ENCODE assay signal across 13 cellular contexts in the genomic region with DNA sequence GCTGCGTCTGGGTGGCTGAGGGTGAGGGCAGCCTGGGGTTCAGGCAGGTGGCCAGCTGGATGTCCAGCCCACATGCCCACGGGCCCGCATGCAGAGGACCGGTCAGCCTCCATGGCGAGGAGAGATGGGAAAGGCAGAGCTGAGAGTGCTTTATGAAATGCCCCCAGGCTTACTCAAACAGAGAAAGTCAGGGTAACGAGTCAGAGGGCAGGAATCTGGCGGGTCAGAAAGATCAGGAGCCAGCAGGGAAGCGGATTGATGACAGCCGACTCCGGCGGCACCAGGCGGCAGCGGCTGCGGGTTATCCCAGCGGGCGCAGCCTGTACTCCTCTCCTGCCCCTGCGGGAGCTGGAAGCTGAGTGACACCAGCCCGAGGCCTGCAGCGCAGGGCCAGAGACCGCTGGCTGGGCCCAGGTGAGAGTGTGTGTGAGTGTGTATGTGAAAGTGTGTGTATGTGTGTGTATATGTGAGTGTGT. TPM values are rescaled to one million over a fixed set of nuclear protein-coding genes. Genes with fewer than 3 reads are reported as not detected.
A peak's percentile ranks its signal among the peaks of the same experiment; 100 is the strongest.
DNase-seq lines count a peak whose midpoint lies in the region; ATAC-seq, FAIRE-seq and TF ChIP-seq lines count a peak whose summit lies in the region.
"Had no signal": no experiment of that assay in that cellular context is flagged by ENCODE, and none has a peak within 500 bp of the region (broad histone marks: within the 10 kb centered on the region; RNA-seq: fewer than 3 reads in every experiment).

No MANE protein-coding gene starts in this region.

- CTCF ChIA-PET in H1 (lab: Charles Lee; ENCODE audit: partially characterized antibody): interaction anchor here (0.9 to 14.4 kb wide), 10 partner anchors 8 to 57 kb away, joined by 3 to 133 read pairs (median 4); a partner anchor contains a TSS

- no peak for TF ChIP-seq CTCF in H1 (IDR thresholded peaks at IDR 0.05; ENCODE audit: control extremely low read depth in 1 of 3, insufficient read depth in 1 of 3, low read depth in 1 of 3, low read length in 3 of 3)
- TF ChIP-seq CTCF in osteoblast (IDR thresholded peaks at IDR 0.05; ENCODE audit: extremely low read depth, low read depth, low read length): no peak

- peak overlapping the region; percentile 24 for H3K4me2 ChIP-seq in GM23248 (ENCODE audit: unreplicated experiment)
- no peak overlapping the region for H3K4me2 ChIP-seq in H1 (ENCODE audit: insufficient read depth in 1 of 2, low read depth in 2 of 2, low read length in 2 of 2)
- H3K4me2 ChIP-seq in osteoblast (ENCODE audit: insufficient read depth, low read length): peak overlapping the region; percentile 37

- H3K9me3 ChIP-seq in GM23248 (ENCODE audit: low read depth) (no peaks in the 10 kb centered on the region), NT2/D1 (ENCODE audit: insufficient read depth, low read length) (no peaks in the 10 kb centered on the region), H1 (ENCODE audit: insufficient read depth in 2 of 2, low read depth in 1 of 2, low read length in 1 of 2) (no peaks in the 10 kb centered on the region), osteoblast (ENCODE audit: low read depth, low read length) (no peaks in the 10 kb centered on the region)

- WGBS in GM23248 (ENCODE audit: low coverage in 1 of 2, low lambda C conversion rate in 2 of 2, missing lambda C conversion rate in 2 of 2), 2 experiments: 48 to 54% methylated on average over 18 to 20 of the region's 20 CpGs
- WGBS in H1 (ENCODE audit: extremely low coverage in 1 of 2, insufficient coverage in 1 of 2, insufficient read length in 1 of 2, insufficient replicate concordance in 2 of 2, low coverage in 1 of 2, low lambda C conversion rate in 2 of 2, missing lambda C conversion rate in 1 of 2), 2 experiments: 81% methylated on average over 20 of the region's 20 CpGs; no CpG with 5 or more reads in 1 of the 2 experiments

- no peak overlapping the region; the same call in 1 of the 2 replicates for H2BK12ac ChIP-seq in H1 (ENCODE audit: low read depth, low read length)

- H2BK15ac ChIP-seq in H1 (ENCODE audit: low read length): no peak overlapping the region

- H3K23ac ChIP-seq in H1 (ENCODE audit: insufficient read length): no peak overlapping the region

- H4K20me1 ChIP-seq in GM23248 (ENCODE audit: insufficient read depth) (no peaks in the 10 kb centered on the region), H1 (replicated peaks in 1 of 2; ENCODE audit: control insufficient read depth in 1 of 2, insufficient read depth in 2 of 2, low read length in 2 of 2) (peaks cover 0 to 5% of the 10 kb centered on the region in 2 experiments), osteoblast (ENCODE audit: insufficient read depth, low read length) (no peaks in the 10 kb centered on the region)

- POLR2A ChIA-PET in H1 (lab: Charles Lee; ENCODE audit: partially characterized antibody): interaction anchor here (1.2 kb wide), 1 partner anchor 10 kb away, joined by 4 read pairs; no protein-coding TSS in a partner anchor

- no peaks in the 10 kb centered on the region for H3K27me3 ChIP-seq in GM23248 (replicated peaks; ENCODE audit: insufficient read depth)
- H3K27me3 ChIP-seq in NT2/D1 (ENCODE audit: insufficient read depth, insufficient read length): no peaks in the 10 kb centered on the region
- no peaks in the 10 kb centered on the region for H3K27me3 ChIP-seq in H1 (replicated peaks in 1 of 4; ENCODE audit: control insufficient read depth in 3 of 4, extremely low read depth in 1 of 4, insufficient read depth in 3 of 4, low read length in 3 of 4)
- no peaks in the 10 kb centered on the region for H3K27me3 ChIP-seq in osteoblast (ENCODE audit: insufficient read depth, low read length)

- no peak overlapping the region for H2BK120ac ChIP-seq in H1 (replicated peaks; ENCODE audit: low read depth, low read length)

- H3K9ac ChIP-seq in GM23248: peak overlapping the region; percentile 61
- H3K9ac ChIP-seq in NT2/D1 (ENCODE audit: insufficient read length, low read depth): no peak overlapping the region
- H3K9ac ChIP-seq in H1 (replicated peaks in 1 of 4; ENCODE audit: extremely low read depth in 1 of 4, low read depth in 3 of 4, low read length in 3 of 4): no peak overlapping the region; a peak in 1 of 7 replicates

- DNase-seq in GM23248 (peak; percentile 90), NT2/D1 (ENCODE audit: low read depth, low spot score) (peak; percentile 51), H1 (ENCODE audit: low read depth in 1 of 2, low spot score in 2 of 2) (peak in 1 of 2 experiments; percentile 57), osteoblast (ENCODE audit: insufficient read length, low spot score, missing footprints) (peak; percentile 96), NCI-H128 (lab: John Stamatoyannopoulos, UW; ENCODE audit: unreplicated experiment) (no peak), kidney glomerular epithelial cell (lab: John Stamatoyannopoulos, UW) (no peak)
- DNase-seq in stimulated activated CD4-positive, alpha-beta T cell treated with anti-CD3 and anti-CD28 coated beads, Interleukin-1b, Interleukin-23, amount 100 ng/mL, for 48 hours: no peak
- DNase-seq: activated gamma-delta T cell treated with Interleukin-2 at 50 U/mL for 16 hours, head of caudate nucleus, NCI-H446 treated with DMSO at 0.1 percent for 48 hours, T-helper 9 cell had no signal

- no peak overlapping the region for H3K4ac ChIP-seq in H1 (replicated peaks; ENCODE audit: insufficient read length, low read depth, low read length)

- peaks cover 30% of the 10 kb centered on the region for H3F3A ChIP-seq in GM23248 (ENCODE audit: insufficient read depth)

- no peak overlapping the region for H3K14ac ChIP-seq in H1 (ENCODE audit: insufficient read length)

- in situ Hi-C loops in GM23248 (cut with MboI): no loop called here

- no peak for TF ChIP-seq EP300 in H1 (IDR thresholded peaks at IDR 0.05; ENCODE audit: borderline replicate concordance in 1 of 2, low read depth in 2 of 2, low read length in 2 of 2)

- H3K4me3 ChIP-seq in GM23248 (no peak overlapping the region), NT2/D1 (ENCODE audit: insufficient read length, low read depth) (no peak overlapping the region), H1 (ENCODE audit: extremely low read depth in 1 of 4, insufficient read depth in 2 of 4, low read depth in 3 of 4, low read length in 4 of 4) (no peak overlapping the region), osteoblast (ENCODE audit: insufficient read depth, low read length) (peak overlapping the region; percentile 25)

- FAIRE-seq in H1 (lab: Jason Lieb, UNC): no peak

- H3K9me2 ChIP-seq in GM23248 (ENCODE audit: insufficient read depth): no peaks in the 10 kb centered on the region

- H3K79me1 ChIP-seq in H1 (ENCODE audit: low read depth, low read length): no peaks in the 10 kb centered on the region

- H3K36me3 ChIP-seq in GM23248 (ENCODE audit: low read depth) (no peaks in the 10 kb centered on the region), NT2/D1 (ENCODE audit: insufficient read depth, insufficient read length, low read length) (no peaks in the 10 kb centered on the region), H1 (ENCODE audit: control insufficient read depth in 2 of 4, insufficient read depth in 4 of 4, low read length in 3 of 4) (no peaks in the 10 kb centered on the region), osteoblast (ENCODE audit: insufficient read depth, low read length) (no peaks in the 10 kb centered on the region)

- no peak overlapping the region for H2AK5ac ChIP-seq in H1 (ENCODE audit: low read depth, low read length)

- TF ChIP-seq POLR2A in H1 (IDR thresholded peaks at IDR 0.05; ENCODE audit: control extremely low read depth in 1 of 2, low read depth in 2 of 2, low read length in 2 of 2): no peak

- TF ChIP-seq RAD21 in H1 (IDR thresholded peaks at IDR 0.05 in 1 of 2, conservative IDR thresholded peaks at IDR 0.05 in 1 of 2; ENCODE audit: low read depth in 2 of 2, low read length in 2 of 2): no peak

- no peak overlapping the region for H2AFZ ChIP-seq in GM23248
- H2AFZ ChIP-seq in H1 (ENCODE audit: low read length): no peak overlapping the region
- H2AFZ ChIP-seq in osteoblast (ENCODE audit: low read length): peak overlapping the region; percentile 13

- H2BK20ac ChIP-seq in H1 (ENCODE audit: low read length): no peak overlapping the region

- peaks cover 32% of the 10 kb centered on the region for H3K4me1 ChIP-seq in GM23248 (ENCODE audit: insufficient read depth)
- H3K4me1 ChIP-seq in NT2/D1 (ENCODE audit: insufficient read depth, insufficient read length): peaks cover 5% of the 10 kb centered on the region
- H3K4me1 ChIP-seq in H1 (replicated peaks in 1 of 4; ENCODE audit: control insufficient read depth in 3 of 4, insufficient read depth in 4 of 4, low read length in 3 of 4): peaks cover 0 to 4% (median 2%) of the 10 kb centered on the region in 4 experiments; a peak in 1 of 7 replicates
- H3K4me1 ChIP-seq in osteoblast (ENCODE audit: insufficient read depth, low read length): peaks cover 24% of the 10 kb centered on the region

- no peak overlapping the region for H3K56ac ChIP-seq in H1 (replicated peaks; ENCODE audit: insufficient read length, low read depth, low read length)

- H3K18ac ChIP-seq in H1 (ENCODE audit: extremely low read depth, low read length): no peak overlapping the region

- H4K5ac ChIP-seq in H1 (ENCODE audit: insufficient read length, low read depth, low read length): no peak overlapping the region

- H3K23me2 ChIP-seq in H1 (ENCODE audit: low read depth, low read length): peaks cover 6% of the 10 kb centered on the region; the same call in 1 of the 2 replicates

- H4K8ac ChIP-seq in H1 (ENCODE audit: extremely low read depth, insufficient read depth, low read length): peak overlapping the region; percentile 25; the same call in 1 of the 2 replicates

- H3K27ac ChIP-seq in GM23248: peak overlapping the region; percentile 81
- no peak overlapping the region for H3K27ac ChIP-seq in H1 (ENCODE audit: low read depth, low read length)
- peak overlapping the region; percentile 77 for H3K27ac ChIP-seq in osteoblast (ENCODE audit: low read depth, low read length)

- no peak overlapping the region for H4K91ac ChIP-seq in H1 (replicated peaks; ENCODE audit: insufficient read length, low read length)

- no peak for ATAC-seq in GM21526 (IDR thresholded peaks at IDR 0.05; ENCODE audit: low FRiP score, unreplicated experiment)

- H3K79me2 ChIP-seq in GM23248 (ENCODE audit: insufficient read depth) (no peaks in the 10 kb centered on the region), H1 (ENCODE audit: control insufficient read depth in 1 of 2, insufficient read depth in 2 of 2, low read length in 2 of 2) (no peaks in the 10 kb centered on the region), osteoblast (ENCODE audit: insufficient read depth, low read length) (no peaks in the 10 kb centered on the region)

- H2BK5ac ChIP-seq in H1 (ENCODE audit: low read depth, low read length): peak overlapping the region; percentile 26; the same call in 1 of the 2 replicates

RNA-seq across cellular contexts. Expression of a gene that starts 13.4 kb away (rescaled TPM):
- total RNA-seq in GM23248 (2014; rRNA removed; shearing (Covaris generic)): 0.11 TPM in 1 of 2 replicates, not detected in the other
- 0.62 and 1.9 TPM in 2 replicates for polyA plus RNA-seq in GM23248 (2016; fragmentation: Nextera tagmentation; extraction: Ambion mirVana)
- 3.7 and 3.9 TPM in 2 replicates for total RNA-seq in H1 (2021; fragmentation: NEBNext Ultra II Directional; extraction: Animal tissue kit (Norgen Biotek cat#: 25700))
- polyA plus RNA-seq in H1 (2011; rRNA removed): 5.9 and 7.5 TPM in 2 replicates
- polyA plus RNA-seq in H1 (2011; cell fraction: cytosol; rRNA removed): 5.9 TPM
- polyA plus RNA-seq in H1 (2011; cell fraction: nucleus; rRNA removed): 8.6 TPM
- 5.2 to 7.9 TPM (median 6.0 TPM) in 4 replicates for polyA plus RNA-seq in H1 (2012, experiment 1 of 2)
- polyA plus RNA-seq in H1 (2012, experiment 2 of 2): 2.0 TPM
- polyA plus RNA-seq in H1 (2013, experiment 1 of 2): 5.7 TPM
- polyA plus RNA-seq in H1 (2013, experiment 2 of 2): 5.8 TPM
- 7.0 and 11.1 TPM in 2 replicates for polyA minus RNA-seq in H1 (2011; rRNA and poly(A)+ RNA removed)
- 2.4 TPM for polyA minus RNA-seq in H1 (2011; cell fraction: cytosol; rRNA and poly(A)+ RNA removed)
- polyA minus RNA-seq in H1 (2011; cell fraction: nucleus; rRNA and poly(A)+ RNA removed): 7.2 TPM
- total RNA-seq in osteoblast: 0.36 and 0.88 TPM in 2 replicates

RNA-seq across cellular contexts. Expression of a gene that starts 34.0 kb away (rescaled TPM):
- 53.5 and 60.1 TPM in 2 replicates for total RNA-seq in GM23248 (2014; rRNA removed; shearing (Covaris generic))
- polyA plus RNA-seq in GM23248 (2016; fragmentation: Nextera tagmentation; extraction: Ambion mirVana): 50.3 and 52.5 TPM in 2 replicates
- total RNA-seq in H1 (2021; fragmentation: NEBNext Ultra II Directional; extraction: Animal tissue kit (Norgen Biotek cat#: 25700)): not detected in 2 replicates
- not detected in 2 replicates for polyA plus RNA-seq in H1 (2011; rRNA removed)
- not detected for polyA plus RNA-seq in H1 (2011; cell fraction: cytosol; rRNA removed)
- polyA plus RNA-seq in H1 (2011; cell fraction: nucleus; rRNA removed): not detected
- not detected in 4 replicates for polyA plus RNA-seq in H1 (2012, experiment 1 of 2)
- polyA plus RNA-seq in H1 (2012, experiment 2 of 2): not detected
- not detected for polyA plus RNA-seq in H1 (2013, experiment 1 of 2)
- not detected for polyA plus RNA-seq in H1 (2013, experiment 2 of 2)
- polyA minus RNA-seq in H1 (2011; rRNA and poly(A)+ RNA removed): not detected in 2 replicates
- not detected for polyA minus RNA-seq in H1 (2011; cell fraction: cytosol; rRNA and poly(A)+ RNA removed)
- polyA minus RNA-seq in H1 (2011; cell fraction: nucleus; rRNA and poly(A)+ RNA removed): not detected
- 23.5 and 28.9 TPM in 2 replicates for total RNA-seq in osteoblast
- polyA plus RNA-seq: neural cell had no signal

RNA-seq across cellular contexts. Expression of a gene that starts 52.3 kb away (rescaled TPM):
- total RNA-seq in GM23248 (2014; rRNA removed; shearing (Covaris generic)): 11.3 and 16.9 TPM in 2 replicates
- polyA plus RNA-seq in GM23248 (2016; fragmentation: Nextera tagmentation; extraction: Ambion mirVana) (93.2 and 97.0 TPM in 2 replicates), H1 (2011; rRNA removed) (14.3 and 22.7 TPM in 2 replicates)
- total RNA-seq in H1 (2021; fragmentation: NEBNext Ultra II Directional; extraction: Animal tissue kit (Norgen Biotek cat#: 25700)): 36.7 and 36.9 TPM in 2 replicates
- 20.7 TPM for polyA plus RNA-seq in H1 (2011; cell fraction: cytosol; rRNA removed)
- 7.9 TPM for polyA plus RNA-seq in H1 (2011; cell fraction: nucleus; rRNA removed)
- polyA plus RNA-seq in H1 (2012, experiment 1 of 2): 20.4 to 33.0 TPM (median 21.8 TPM) in 4 replicates
- 14.9 TPM for polyA plus RNA-seq in H1 (2012, experiment 2 of 2)
- 35.3 TPM for polyA plus RNA-seq in H1 (2013, experiment 1 of 2)
- polyA plus RNA-seq in H1 (2013, experiment 2 of 2): 35.1 TPM
- 12.7 and 13.7 TPM in 2 replicates for polyA minus RNA-seq in H1 (2011; rRNA and poly(A)+ RNA removed)
- polyA minus RNA-seq in H1 (2011; cell fraction: cytosol; rRNA and poly(A)+ RNA removed): 14.7 TPM
- 22.0 TPM for polyA minus RNA-seq in H1 (2011; cell fraction: nucleus; rRNA and poly(A)+ RNA removed)
- 18.8 and 21.5 TPM in 2 replicates for total RNA-seq in osteoblast

Comparison
In these comparisons a context has a peak if more than half of its experiments do, and no peak if none do; other contexts are left out.
1. DNase-seq: peak in GM23248 (single experiment), NT2/D1 (single experiment) and osteoblast (single experiment); none in NCI-H128 (single experiment), stimulated activated CD4-positive, alpha-beta T cell treated with anti-CD3 and anti-CD28 coated beads, Interleukin-1b, Interleukin-23, amount 100 ng/mL, for 48 hours (single experiment) and kidney glomerular epithelial cell (single experiment).
2. H3K4me2 ChIP-seq: peak in GM23248 (single experiment) and osteoblast (single experiment); none in H1 (0 of 2).
3. RNA of a gene that starts 34.0 kb away (total RNA-seq): 53.5 to 60.1 TPM in GM23248 and 23.5 to 28.9 TPM in osteoblast; not detected in H1; every median in the first group is over 10 times any median in the second.